In the genomic region with DNA sequence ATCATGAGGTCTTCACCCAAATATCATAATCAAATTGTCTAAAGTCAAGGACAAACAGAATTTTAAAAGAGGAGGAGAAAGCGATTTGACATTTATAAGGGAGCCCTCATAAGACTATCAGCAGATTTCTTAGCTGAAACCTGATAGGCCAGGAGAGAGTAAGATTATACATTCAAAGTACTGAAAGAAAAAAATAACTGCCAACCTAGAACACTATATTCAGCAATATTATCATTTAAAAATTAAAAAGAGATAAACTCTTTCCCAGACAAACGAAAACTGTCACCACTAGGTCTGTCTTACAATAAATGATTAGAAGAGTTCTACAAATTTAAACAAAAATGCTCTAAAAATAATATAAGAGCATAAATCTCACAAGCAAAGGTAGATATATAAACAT, we compare ENCODE assay signal across 3 cellular contexts.
"Had no signal": no experiment of that assay in that cellular context is flagged by ENCODE, and none has a peak within 500 bp of the region (broad histone marks: within the 10 kb centered on the region; RNA-seq: fewer than 3 reads in every experiment).

No MANE protein-coding gene starts in this region.

- H3K4me3 ChIP-seq: GM12878 had no signal

- DNase-seq: GDM1, GF-D8 had no signal
